39 cellular contexts compared by ENCODE assay signal in the genomic region with DNA sequence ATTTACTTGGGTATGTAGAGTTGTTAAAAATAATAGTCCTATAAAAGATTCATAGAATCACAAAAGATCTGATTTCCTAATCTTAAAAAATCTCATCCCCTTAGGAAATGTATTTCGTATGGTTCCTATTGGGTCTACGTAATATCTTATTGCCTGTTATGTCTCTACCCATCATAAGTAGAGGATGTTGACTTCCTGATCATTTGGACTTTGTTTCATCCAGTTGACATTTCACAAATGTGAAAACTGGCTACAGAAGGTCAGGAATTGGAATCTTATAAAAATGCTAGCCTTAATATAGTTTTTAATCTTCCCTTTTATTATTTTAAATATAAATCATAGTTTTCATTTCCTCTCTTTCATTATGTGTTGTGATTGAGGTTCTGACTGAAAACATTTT. TPM values are rescaled to one million over a fixed set of nuclear protein-coding genes. Genes with fewer than 3 reads are reported as not detected.
"Had no signal": no experiment of that assay in that cellular context is flagged by ENCODE, and none has a peak within 500 bp of the region (broad histone marks: within the 10 kb centered on the region; RNA-seq: fewer than 3 reads in every experiment).

No MANE protein-coding gene starts in this region.

- H3K27ac Mint-ChIP-seq: activated naive CD4-positive, alpha-beta T cell treated with anti-CD3 and anti-CD28 coated beads for 36 hours; activated naive CD4-positive, alpha-beta T cell treated with anti-CD3 and anti-CD28 coated beads, Interleukin-2, amount 50 U/mL, for 24 hours; activated naive CD4-positive, alpha-beta T cell treated with anti-CD3 and anti-CD28 coated beads, Interleukin-2, amount 50 U/mL, for 72 hours; activated naive CD8-positive, alpha-beta T cell; activated naive CD8-positive, alpha-beta T cell treated with anti-CD3 and anti-CD28 coated beads for 36 hours; activated naive CD8-positive, alpha-beta T cell treated with anti-CD3 and anti-CD28 coated beads, Interleukin-2, amount 10 ng/mL, durations not matched to agents 7 days and 5 days; activated naive CD8-positive, alpha-beta T cell treated with anti-CD3 and anti-CD28 coated beads, Interleukin-2, amount 50 U/mL, for 24 hours; activated T-cell treated with anti-CD3 and anti-CD28 coated beads, Interleukin-2, amount 50 U/mL, for 24 hours; activated T-cell treated with anti-CD3 and anti-CD28 coated beads, Interleukin-2, amount 50 U/mL, for 72 hours; activated T-helper 1 cell treated with anti-CD3 and anti-CD28 coated beads, Interleukin-12 subunit alpha, Interleukin-12 subunit beta, Interleukin-2, Interleukin-4 antibody, amounts not matched to agents 30 ng/mL and 10 ng/mL and 1 ng/mL, durations not matched to agents 14 hours and 24 hours and 36 hours; activated T-helper 17 cell treated with anti-CD3 and anti-CD28 coated beads, Interleukin-2, amount 50 U/mL, for 72 hours; brain had no signal

- FAIRE-seq: astrocyte, bronchial epithelial cell had no signal

- H3K4me3 ChIP-seq: adrenal gland, ascending aorta, body of pancreas, breast epithelium, cardiac muscle cell had no signal

- H3K4me3 Mint-ChIP-seq: activated naive CD4-positive, alpha-beta T cell treated with anti-CD3 and anti-CD28 coated beads for 36 hours; activated naive CD4-positive, alpha-beta T cell treated with anti-CD3 and anti-CD28 coated beads, Interleukin-2, amount 50 U/mL, for 24 hours; activated naive CD8-positive, alpha-beta T cell; activated naive CD8-positive, alpha-beta T cell treated with anti-CD3 and anti-CD28 coated beads for 36 hours; activated naive CD8-positive, alpha-beta T cell treated with anti-CD3 and anti-CD28 coated beads, Interleukin-2, amount 10 ng/mL, durations not matched to agents 7 days and 5 days; activated naive CD8-positive, alpha-beta T cell treated with anti-CD3 and anti-CD28 coated beads, Interleukin-2, amount 50 U/mL, for 24 hours; activated T-cell treated with anti-CD3 and anti-CD28 coated beads, Interleukin-2, amount 50 U/mL, for 24 hours; activated T-cell treated with anti-CD3 and anti-CD28 coated beads, Interleukin-2, amount 50 U/mL, for 4 hours; activated T-cell treated with anti-CD3 and anti-CD28 coated beads, Interleukin-2, amount 50 U/mL, for 72 hours; activated T-helper 1 cell treated with anti-CD3 and anti-CD28 coated beads, Interleukin-12 subunit alpha, Interleukin-12 subunit beta, Interleukin-2, Interleukin-4 antibody, amounts not matched to agents 30 ng/mL and 10 ng/mL and 1 ng/mL, durations not matched to agents 14 hours and 24 hours and 36 hours; activated T-helper 17 cell treated with anti-CD3 and anti-CD28 coated beads, Interleukin-2, amount 50 U/mL, for 72 hours; brain; central memory CD8-positive, alpha-beta T cell had no signal

- H3K27ac ChIP-seq: adrenal gland, ascending aorta, body of pancreas, brain microvascular endothelial cell, breast epithelium, cardiac muscle cell had no signal

- H3K27me3 Mint-ChIP-seq: activated naive CD4-positive, alpha-beta T cell treated with anti-CD3 and anti-CD28 coated beads, Interleukin-2, amount 50 U/mL, for 24 hours; activated naive CD8-positive, alpha-beta T cell; activated naive CD8-positive, alpha-beta T cell treated with anti-CD3 and anti-CD28 coated beads for 36 hours; activated naive CD8-positive, alpha-beta T cell treated with anti-CD3 and anti-CD28 coated beads, Interleukin-2, amount 10 ng/mL, durations not matched to agents 7 days and 5 days; activated naive CD8-positive, alpha-beta T cell treated with anti-CD3 and anti-CD28 coated beads, Interleukin-2, amount 50 U/mL, for 24 hours; activated T-cell treated with anti-CD3 and anti-CD28 coated beads, Interleukin-2, amount 50 U/mL, for 24 hours; activated T-helper 17 cell treated with anti-CD3 and anti-CD28 coated beads, Interleukin-2, amount 50 U/mL, for 72 hours; brain; central memory CD8-positive, alpha-beta T cell had no signal

- DNase-seq: activated effector memory CD4-positive, alpha-beta T cell treated with anti-CD3 and anti-CD28 coated beads, Interleukin-2, amount 50 U/mL, for 16 hours; activated effector memory CD4-positive, alpha-beta T cell treated with Interleukin-2 at 50 U/mL for 16 hours; activated gamma-delta T cell; activated gamma-delta T cell treated with Interleukin-2 at 50 U/mL for 16 hours; activated naive CD4-positive, alpha-beta T cell; activated naive CD4-positive, alpha-beta T cell treated with anti-CD3 and anti-CD28 coated beads for 36 hours; activated naive CD4-positive, alpha-beta T cell treated with anti-CD3 and anti-CD28 coated beads, Interleukin-2, amount 50 U/mL, for 16 hours; activated naive CD4-positive, alpha-beta T cell treated with Interleukin-2 at 50 U/mL for 16 hours; activated naive CD8-positive, alpha-beta T cell treated with anti-CD3 and anti-CD28 coated beads for 36 hours; activated naive CD8-positive, alpha-beta T cell treated with anti-CD3 and anti-CD28 coated beads, Interleukin-2, amount 10 ng/mL, durations not matched to agents 7 days and 5 days; activated naive CD8-positive, alpha-beta T cell treated with anti-CD3 and anti-CD28 coated beads, Interleukin-2, amount 50 U/mL, for 24 hours; activated T-cell treated with anti-CD3 and anti-CD28 coated beads, Interleukin-2, amount 50 U/mL, for 1 hour; activated T-cell treated with anti-CD3 and anti-CD28 coated beads, Interleukin-2, amount 50 U/mL, for 24 hours; activated T-cell treated with anti-CD3 and anti-CD28 coated beads, Interleukin-2, amount 50 U/mL, for 4 hours; activated T-cell treated with anti-CD3 and anti-CD28 coated beads, Interleukin-2, amount 50 U/mL, for 48 hours; activated T-cell treated with anti-CD3 and anti-CD28 coated beads, Interleukin-2, amount 50 U/mL, for 72 hours; adrenal gland; amniotic stem cell; amygdala; anterior cingulate cortex; aorta; body of pancreas; brain microvascular endothelial cell; caudate nucleus; central memory CD4-positive, alpha-beta T cell; cerebellar nuclear complex had no signal

- H3K4me1 Mint-ChIP-seq: activated naive CD8-positive, alpha-beta T cell treated with anti-CD3 and anti-CD28 coated beads for 36 hours; brain; central memory CD8-positive, alpha-beta T cell had no signal

- ATAC-seq: activated naive CD8-positive, alpha-beta T cell treated with anti-CD3 and anti-CD28 coated beads, Interleukin-2, amount 50 U/mL, for 24 hours; activated T-cell treated with anti-CD3 and anti-CD28 coated beads, Interleukin-2, amount 50 U/mL, for 4 hours; activated T-cell treated with anti-CD3 and anti-CD28 coated beads, Interleukin-2, amount 50 U/mL, for 72 hours; activated T-helper 17 cell treated with anti-CD3 and anti-CD28 coated beads, Interleukin-2, amount 50 U/mL, for 72 hours; body of pancreas had no signal

- H3K9me3 ChIP-seq: adrenal gland, ascending aorta, body of pancreas, breast epithelium had no signal

- H3K27me3 ChIP-seq: adrenal gland, ascending aorta, body of pancreas, brain microvascular endothelial cell, breast epithelium, cardiac muscle cell had no signal

- H3K4me1 ChIP-seq: adrenal gland, ascending aorta, body of pancreas, breast epithelium had no signal

- H3K36me3 ChIP-seq: adrenal gland, breast epithelium had no signal

- H3K9me3 Mint-ChIP-seq: activated naive CD4-positive, alpha-beta T cell treated with anti-CD3 and anti-CD28 coated beads for 36 hours; activated naive CD4-positive, alpha-beta T cell treated with anti-CD3 and anti-CD28 coated beads, Interleukin-2, amount 50 U/mL, for 24 hours; activated naive CD4-positive, alpha-beta T cell treated with anti-CD3 and anti-CD28 coated beads, Interleukin-2, amount 50 U/mL, for 72 hours; activated naive CD8-positive, alpha-beta T cell treated with anti-CD3 and anti-CD28 coated beads for 36 hours; activated naive CD8-positive, alpha-beta T cell treated with anti-CD3 and anti-CD28 coated beads, Interleukin-2, amount 10 ng/mL, durations not matched to agents 7 days and 5 days; activated naive CD8-positive, alpha-beta T cell treated with anti-CD3 and anti-CD28 coated beads, Interleukin-2, amount 50 U/mL, for 24 hours; activated T-cell treated with anti-CD3 and anti-CD28 coated beads, Interleukin-2, amount 50 U/mL, for 24 hours; activated T-cell treated with anti-CD3 and anti-CD28 coated beads, Interleukin-2, amount 50 U/mL, for 4 hours; activated T-cell treated with anti-CD3 and anti-CD28 coated beads, Interleukin-2, amount 50 U/mL, for 72 hours; activated T-helper 1 cell treated with anti-CD3 and anti-CD28 coated beads, Interleukin-12 subunit alpha, Interleukin-12 subunit beta, Interleukin-2, Interleukin-4 antibody, amounts not matched to agents 30 ng/mL and 10 ng/mL and 1 ng/mL, durations not matched to agents 14 hours and 24 hours and 36 hours; activated T-helper 17 cell treated with anti-CD3 and anti-CD28 coated beads, Interleukin-2, amount 50 U/mL, for 72 hours; activated T-helper 2 cell treated with anti-CD3 and anti-CD28 coated beads, Interferon-gamma antibody, Interleukin-2, Interleukin-4, amounts not matched to agents 10 μg/mL and 5 μg/mL and 100 μg/mL, durations not matched to agents 14 hours and 24 hours and 36 hours; brain; central memory CD8-positive, alpha-beta T cell had no signal

RNA-seq across cellular contexts. Expression of a gene that starts 46.4 kb away (rescaled TPM):
- total RNA-seq: ascending aorta had no signal
